Comparison of ENCODE assay signal across 1 cellular context in the genomic region with DNA sequence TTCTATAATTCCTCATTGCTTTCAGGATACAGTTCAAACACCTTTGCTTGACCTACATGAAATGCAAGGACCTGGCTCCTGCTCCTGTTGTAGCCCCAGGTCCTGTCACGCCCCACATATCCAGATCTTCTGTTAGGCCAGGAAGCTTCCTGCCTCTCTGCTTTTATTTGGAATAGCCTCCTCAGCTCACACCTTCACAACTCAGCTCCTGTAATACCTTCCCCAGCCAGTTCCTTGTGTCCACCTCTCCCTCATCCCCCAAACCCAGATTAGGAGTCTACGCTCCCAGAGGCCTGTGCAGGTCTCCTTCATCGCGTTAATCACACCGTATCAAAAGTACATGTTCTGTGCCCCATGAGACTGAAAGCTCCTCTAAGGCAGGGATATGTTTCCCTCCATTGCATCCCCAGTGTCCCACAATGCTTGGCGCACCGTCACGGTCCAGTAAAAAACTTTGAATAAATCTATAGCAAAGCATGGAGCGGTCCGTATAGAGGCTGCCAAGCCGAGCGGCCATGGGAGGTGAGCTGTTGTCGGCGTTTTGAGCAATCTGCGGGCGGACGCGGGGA.
TF ChIP-seq lines count a peak whose summit lies in the region.

No MANE protein-coding gene starts in this region.

TF ChIP-seq in endothelial cell of umbilical vein, 7 proteins besides CTCF, POLR2A, EP300 and RAD21 (continued from another document):
- no peak for TF ChIP-seq POLR2AphosphoS5 (IDR thresholded peaks at IDR 0.05; ENCODE audit: insufficient read depth, low read depth, low read length)
- TF ChIP-seq GATA2 (IDR thresholded peaks at IDR 0.05; ENCODE audit: insufficient read depth, insufficient read length, low read depth, low read length) = no peak
- no peak for TF ChIP-seq JUN (IDR thresholded peaks at IDR 0.05; ENCODE audit: borderline replicate concordance, insufficient read depth, insufficient read length, low read depth)
- TF ChIP-seq EZH2 (IDR thresholded peaks at IDR 0.05; ENCODE audit: borderline replicate concordance, low read depth, low read length, severe bottlenecking) = no peak
- no peak for TF ChIP-seq FOS (IDR thresholded peaks at IDR 0.05; ENCODE audit: borderline replicate concordance, insufficient read depth, low read length)
- no peak for TF ChIP-seq MYC (IDR thresholded peaks at IDR 0.05; ENCODE audit: low read depth, low read length)
TF ChIP-seq in endothelial cell of umbilical vein: peak in this region for 0.
